ENCODE assay signal across 13 cellular contexts in genomic region chr2:16014041-16014787, GRCh38.
DNase-seq lines count a peak whose midpoint lies in the region; ATAC-seq, FAIRE-seq and TF ChIP-seq lines count a peak whose summit lies in the region.
"Had no signal": no experiment of that assay in that cellular context is flagged by ENCODE, and none has a peak within 500 bp of the region (broad histone marks: within the 10 kb centered on the region; RNA-seq: fewer than 3 reads in every experiment).

No MANE protein-coding gene starts in this region.

- no peak overlapping the region for H3K18ac ChIP-seq in H9 (ENCODE audit: insufficient read length, low read depth, low read length)

- H3K9me3 Mint-ChIP-seq in neural crest cell (no peaks in the 10 kb centered on the region), H9 (peaks cover 0 to 2% of the 10 kb centered on the region in 2 experiments; a peak in 2 of 5 replicates)
- H3K9me3 Mint-ChIP-seq: activated naive CD8-positive, alpha-beta T cell treated with anti-CD3 and anti-CD28 coated beads, Interleukin-2, amount 10 ng/mL, durations not matched to agents 7 days and 5 days; natural killer cell treated with Interleukin-12 subunit alpha and Interleukin-12 subunit beta and Interleukin-15 and Interleukin-18, amount 100 ng/mL, for 72 hours had no signal

- H3K9ac ChIP-seq in H9 (ENCODE audit: extremely low read depth, insufficient read length, low read length), result no peak overlapping the region

- WGBS in H9 (ENCODE audit: extremely low coverage, insufficient read length, low lambda C conversion rate), result no CpG with 5 or more reads among the region's 32 CpGs

- no peak overlapping the region for H2BK5ac ChIP-seq in H9 (ENCODE audit: insufficient read length, low read length)

- no peak overlapping the region for H3K4me2 ChIP-seq in H9 (ENCODE audit: insufficient read depth, insufficient read length, low read length)

- H3K4me1 Mint-ChIP-seq in neural crest cell, result peaks cover 19% of the 10 kb centered on the region
- H3K4me1 Mint-ChIP-seq in H9, result peaks cover 42 to 52% of the 10 kb centered on the region in 2 experiments

- ATAC-seq in GM18502 (IDR thresholded peaks at IDR 0.05; ENCODE audit: poor library complexity, unreplicated experiment), result no peak

- no peak overlapping the region for H2AK5ac ChIP-seq in H9 (ENCODE audit: insufficient read length, low read length)

- no peak overlapping the region for H2BK12ac ChIP-seq in H9 (ENCODE audit: insufficient read length, low read depth, low read length)

- H4K5ac ChIP-seq in H9 (ENCODE audit: insufficient read length, low read depth, low read length), result no peak overlapping the region

- H4K8ac ChIP-seq in H9 (replicated peaks; ENCODE audit: insufficient read length, low read depth, low read length), result no peak overlapping the region

- no peak for FAIRE-seq in HTR-8/SVneo (lab: Jason Lieb, UNC)

- H3K56ac ChIP-seq in H9 (ENCODE audit: insufficient read length, low read depth, low read length), result no peak overlapping the region

- H3K79me2 ChIP-seq in H9 (ENCODE audit: insufficient read depth, low read length), result no peaks in the 10 kb centered on the region

- no peak overlapping the region for H4K91ac ChIP-seq in H9 (ENCODE audit: insufficient read length, low read depth, low read length)

- H3K27me3 Mint-ChIP-seq in neural crest cell (ENCODE audit: low read depth) (no peaks in the 10 kb centered on the region), H9 (ENCODE audit: low read depth) (peaks cover 8% of the 10 kb centered on the region)

- intact Hi-C loops in head of caudate nucleus (cut with DNase I), result loop anchor here (10.0 kb wide), 1 partner anchor 69 kb away; the partner anchor contains the start of gene MYCN

- TF ChIP-seq CTCF in neural crest cell (conservative IDR thresholded peaks at IDR 0.05) (no peak), H9 (conservative IDR thresholded peaks at IDR 0.05) (no peak)

- no peak overlapping the region for H3K14ac ChIP-seq in H9 (ENCODE audit: insufficient read depth, low read length)

- no peak overlapping the region for H2AFZ ChIP-seq in H9 (ENCODE audit: low read length)

- no peak overlapping the region for H3K27ac ChIP-seq in H9 (ENCODE audit: insufficient read length, low read depth, low read length)
- H3K27ac ChIP-seq: coronary artery had no signal

- no peaks in the 10 kb centered on the region for H3K79me1 ChIP-seq in H9 (ENCODE audit: insufficient read depth, low read depth, low read length, poor library complexity, severe bottlenecking)

- H3K27ac Mint-ChIP-seq in neural crest cell (ENCODE audit: unreplicated experiment) (peak overlapping the region; percentile 95), H9 (no peak overlapping the region; a peak in 1 of 7 replicates)
- H3K27ac Mint-ChIP-seq: activated naive CD8-positive, alpha-beta T cell treated with anti-CD3 and anti-CD28 coated beads, Interleukin-2, amount 10 ng/mL, durations not matched to agents 7 days and 5 days; natural killer cell treated with Interleukin-12 subunit alpha and Interleukin-12 subunit beta and Interleukin-15 and Interleukin-18, amount 100 ng/mL, for 72 hours had no signal

- H3K23me2 ChIP-seq in H9 (ENCODE audit: insufficient read length, low read depth, low read length, poor library complexity, severe bottlenecking), result no peaks in the 10 kb centered on the region

- no peaks in the 10 kb centered on the region for H4K20me1 ChIP-seq in H9 (ENCODE audit: control insufficient read depth, insufficient read depth, insufficient read length)

- no peak overlapping the region for H2BK20ac ChIP-seq in H9 (ENCODE audit: low read depth, low read length, poor library complexity, severe bottlenecking)

- DNase-seq in C1 segment of cervical spinal cord (lab: John Stamatoyannopoulos, UW) (peak in 9 of 14 donors; percentile 15 to 64 (median 53)), NCI-H526 treated with DMSO at 0.1 percent for 48 hours (lab: John Stamatoyannopoulos, UW) (peak; percentile 100), head of caudate nucleus (peak; percentile 31 to 83 (median 60)), neural crest cell (ENCODE audit: low read depth, low spot score) (no peak), H9 (no peak), T-helper 1 cell (no peak), HTR-8/SVneo (ENCODE audit: insufficient read length, low spot score) (no peak)
- DNase-seq: activated naive CD8-positive, alpha-beta T cell treated with anti-CD3 and anti-CD28 coated beads, Interleukin-2, amount 10 ng/mL, durations not matched to agents 7 days and 5 days; MV-4-11; NCI-H446 treated with DMSO at 0.1 percent for 48 hours had no signal

- H3K4ac ChIP-seq in H9 (ENCODE audit: low read depth, low read length), result no peak overlapping the region

- no peak overlapping the region for H3K23ac ChIP-seq in H9 (ENCODE audit: insufficient read length, low read depth, low read length)

- peaks cover 18% of the 10 kb centered on the region for H3K4me1 ChIP-seq in H9 (ENCODE audit: insufficient read depth, low read length)

- H3K4me3 Mint-ChIP-seq in neural crest cell (peak overlapping the region; percentile 6), H9 (no peak overlapping the region)
- H3K4me3 Mint-ChIP-seq: activated naive CD8-positive, alpha-beta T cell treated with anti-CD3 and anti-CD28 coated beads, Interleukin-2, amount 10 ng/mL, durations not matched to agents 7 days and 5 days; natural killer cell treated with Interleukin-12 subunit alpha and Interleukin-12 subunit beta and Interleukin-15 and Interleukin-18, amount 100 ng/mL, for 72 hours had no signal

- no peak overlapping the region for H2BK120ac ChIP-seq in H9 (ENCODE audit: low read depth, low read length, poor library complexity, severe bottlenecking)

- no peak overlapping the region for H3T11ph ChIP-seq in H9 (ENCODE audit: low read length)

- H3K9me3 ChIP-seq in H9 (ENCODE audit: control insufficient read depth, low read depth, low read length), result no peaks in the 10 kb centered on the region

- H3K27me3 ChIP-seq in H9 (ENCODE audit: insufficient read depth, low read length), result no peaks in the 10 kb centered on the region

- H3K36me3 Mint-ChIP-seq in neural crest cell (ENCODE audit: low read depth) (no peaks in the 10 kb centered on the region), H9 (ENCODE audit: insufficient read depth in 1 of 3, low read depth in 3 of 3) (no peaks in the 10 kb centered on the region)
- H3K36me3 Mint-ChIP-seq: activated naive CD8-positive, alpha-beta T cell treated with anti-CD3 and anti-CD28 coated beads, Interleukin-2, amount 10 ng/mL, durations not matched to agents 7 days and 5 days; natural killer cell treated with Interleukin-12 subunit alpha and Interleukin-12 subunit beta and Interleukin-15 and Interleukin-18, amount 100 ng/mL, for 72 hours had no signal

- H2BK15ac ChIP-seq in H9 (ENCODE audit: low read depth, low read length), result no peak overlapping the region

Comparison
In these comparisons a context has a peak if more than half of its experiments do, and no peak if none do; other contexts are left out.
1. DNase-seq: peak in C1 segment of cervical spinal cord (9 of 14), NCI-H526 treated with DMSO at 0.1 percent for 48 hours (single experiment) and head of caudate nucleus (42 of 42); none in neural crest cell (single experiment), H9 (single experiment), T-helper 1 cell (0 of 5) and HTR-8/SVneo (single experiment).